ENCODE assay signal across 20 cellular contexts in the genomic region with DNA sequence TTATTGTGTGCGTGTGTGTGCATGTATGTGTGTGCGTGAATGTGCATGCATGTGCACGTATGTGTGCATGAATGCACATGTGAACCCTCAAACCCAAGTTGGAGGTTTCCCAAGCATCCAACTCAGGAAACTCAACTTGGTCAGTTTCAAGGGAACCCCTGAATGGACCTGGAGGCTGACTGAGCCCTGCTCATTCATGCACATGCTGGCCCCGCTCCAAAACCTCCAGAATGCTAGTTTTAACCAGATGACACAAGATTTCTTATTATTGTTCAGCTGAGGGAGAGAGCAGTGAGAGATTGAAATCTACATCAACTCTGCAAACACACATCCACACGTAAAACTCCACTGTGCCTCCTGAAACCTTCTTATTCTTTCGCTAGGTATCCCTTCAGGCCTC.
DNase-seq lines count a peak whose midpoint lies in the region; ATAC-seq and TF ChIP-seq lines count a peak whose summit lies in the region.
"Had no signal": no experiment of that assay in that cellular context is flagged by ENCODE, and none has a peak within 500 bp of the region (broad histone marks: within the 10 kb centered on the region; RNA-seq: fewer than 3 reads in every experiment).

No MANE protein-coding gene starts in this region.

- H3K4me3 ChIP-seq in AG10803 (ENCODE audit: low read length) (no peak overlapping the region), astrocyte of the cerebellum (ENCODE audit: low read depth, low read length) (no peak overlapping the region), left lung (no peak overlapping the region)
- H3K4me3 ChIP-seq: lower lobe of right lung, right lobe of liver, tibial artery had no signal

- no peaks in the 10 kb centered on the region for H3K36me3 ChIP-seq in left lung
- H3K36me3 ChIP-seq: lower lobe of right lung, right lobe of liver, tibial artery had no signal

- no peaks in the 10 kb centered on the region for H3K9me3 ChIP-seq in left lung
- H3K9me3 ChIP-seq: lower lobe of right lung, right lobe of liver, tibial artery had no signal

- in situ Hi-C loops in astrocyte of the cerebellum (cut with HindIII; ENCODE audit: low sequenced_read_pairs): no loop called here

- intact Hi-C loops in left lung (cut with DNase I): no loop called here

- no peak overlapping the region for H3K27ac ChIP-seq in left lung
- H3K27ac ChIP-seq: epithelial cell of prostate, HL-60, lower lobe of right lung, right lobe of liver, tibial artery had no signal

- no peaks in the 10 kb centered on the region for H3K27me3 ChIP-seq in left lung
- H3K27me3 ChIP-seq: right lobe of liver, tibial artery had no signal

- H3K4me1 ChIP-seq in left lung: no peaks in the 10 kb centered on the region
- H3K4me1 ChIP-seq: lower lobe of right lung, tibial artery had no signal

- DNase-seq in AG10803 (ENCODE audit: low read depth) (peak; percentile 64), NCI-H1694 (lab: John Stamatoyannopoulos, UW) (peak; percentile 85), astrocyte of the cerebellum (ENCODE audit: low read depth) (peak; percentile 75), iris pigment epithelial cell (ENCODE audit: low read depth) (peak; percentile 58), T1000 (lab: John Stamatoyannopoulos, UW) (no peak), A172 (ENCODE audit: low spot score) (no peak), left lung (no peak)
- DNase-seq: activated CD4-positive, alpha-beta T cell treated with anti-CD3 and anti-CD28 coated beads for 4 hours; DND-41; IMR-90; lower lobe of right lung; MM.1S; NCI-H187 treated with DMSO at 0.1 percent for 48 hours; NCI-H526; right lobe of liver; stimulated activated naive CD4-positive, alpha-beta T cell; tibial artery had no signal

- ATAC-seq in left lung (no peak), GM19455 (IDR thresholded peaks at IDR 0.05; ENCODE audit: unreplicated experiment) (no peak)
- ATAC-seq: lower lobe of right lung, right lobe of liver had no signal

- TF ChIP-seq CTCF in AG10803 (conservative IDR thresholded peaks at IDR 0.05; ENCODE audit: low read length) (no peak), astrocyte of the cerebellum (IDR thresholded peaks at IDR 0.05; ENCODE audit: low read depth, low read length, missing control alignments) (no peak), left lung (IDR thresholded peaks at IDR 0.05) (no peak)

Comparison
In these comparisons a context has a peak if more than half of its experiments do, and no peak if none do; other contexts are left out.
1. DNase-seq: peak in AG10803 (single experiment), NCI-H1694 (single experiment), astrocyte of the cerebellum (single experiment) and iris pigment epithelial cell (single experiment); none in T1000 (single experiment), A172 (single experiment) and left lung (0 of 2).